ENCODE assay signal across 9 cellular contexts in genomic region chr2:203673933-203674332, GRCh38. TPM values are rescaled to one million over a fixed set of nuclear protein-coding genes. Genes with fewer than 3 reads are reported as not detected.
DNase-seq lines count a peak whose midpoint lies in the region; ATAC-seq and TF ChIP-seq lines count a peak whose summit lies in the region.
"Had no signal": no experiment of that assay in that cellular context is flagged by ENCODE, and none has a peak within 500 bp of the region (broad histone marks: within the 10 kb centered on the region; RNA-seq: fewer than 3 reads in every experiment).

No MANE protein-coding gene starts in this region.

- no peaks in the 10 kb centered on the region for H3K4me1 ChIP-seq in right atrium auricular region

- H3K9me3 ChIP-seq in right atrium auricular region = no peaks in the 10 kb centered on the region

- no peak overlapping the region for H3K4me3 ChIP-seq in right atrium auricular region

- H3K27ac ChIP-seq in right atrium auricular region = peak overlapping the region in 1 of 2 donors; percentile 24

- intact Hi-C loops in Right ventricle myocardium superior (cut with DNase I) = no loop called here

- no peaks in the 10 kb centered on the region for H3K36me3 ChIP-seq in right atrium auricular region

- no peak for TF ChIP-seq CTCF in right atrium auricular region (IDR thresholded peaks at IDR 0.05)

- no peak for DNase-seq in Right ventricle myocardium superior
- DNase-seq in right atrium auricular region (ENCODE audit: low spot score) = no peak
- peak; percentile 38 for DNase-seq in SW480 (ENCODE audit: low spot score)
- peak; percentile 95 for DNase-seq in myocyte (ENCODE audit: low read depth)
- no peak for DNase-seq in DMS53 treated with DMSO at 0.1 percent for 48 hours (lab: John Stamatoyannopoulos, UW; ENCODE audit: unreplicated experiment)
- DNase-seq in NCI-H2171 (lab: John Stamatoyannopoulos, UW) = no peak
- DNase-seq in islet precursor cell = no peak

- ATAC-seq in Right ventricle myocardium superior (ENCODE audit: poor library complexity) = peak; percentile 65
- peak; percentile 97 for ATAC-seq in HG03060 (IDR thresholded peaks at IDR 0.05; ENCODE audit: low read depth, unreplicated experiment)

- no peaks in the 10 kb centered on the region for H3K27me3 ChIP-seq in right atrium auricular region

RNA-seq across cellular contexts. Expression of gene CD28, which starts 32.5 kb away (rescaled TPM):
- total RNA-seq in Right ventricle myocardium superior = 0.75 TPM
- 1 to 10 TPM in 1 of 2 donors, under 1 TPM in 1; 0.55 to 1.6 TPM for total RNA-seq in right atrium auricular region
- total RNA-seq in myocyte = 0.45 and 0.57 TPM in 2 replicates
- polyA plus RNA-seq in myocyte (2012) = 0.38 TPM
- total RNA-seq: neural crest cell had no signal

Comparison
In these comparisons a context has a peak if more than half of its experiments do, and no peak if none do; other contexts are left out.
1. DNase-seq: peak in SW480 (single experiment) and myocyte (single experiment); none in Right ventricle myocardium superior (single experiment), right atrium auricular region (single experiment), DMS53 treated with DMSO at 0.1 percent for 48 hours (single experiment), NCI-H2171 (single experiment) and islet precursor cell (single experiment).